In the genomic region with DNA sequence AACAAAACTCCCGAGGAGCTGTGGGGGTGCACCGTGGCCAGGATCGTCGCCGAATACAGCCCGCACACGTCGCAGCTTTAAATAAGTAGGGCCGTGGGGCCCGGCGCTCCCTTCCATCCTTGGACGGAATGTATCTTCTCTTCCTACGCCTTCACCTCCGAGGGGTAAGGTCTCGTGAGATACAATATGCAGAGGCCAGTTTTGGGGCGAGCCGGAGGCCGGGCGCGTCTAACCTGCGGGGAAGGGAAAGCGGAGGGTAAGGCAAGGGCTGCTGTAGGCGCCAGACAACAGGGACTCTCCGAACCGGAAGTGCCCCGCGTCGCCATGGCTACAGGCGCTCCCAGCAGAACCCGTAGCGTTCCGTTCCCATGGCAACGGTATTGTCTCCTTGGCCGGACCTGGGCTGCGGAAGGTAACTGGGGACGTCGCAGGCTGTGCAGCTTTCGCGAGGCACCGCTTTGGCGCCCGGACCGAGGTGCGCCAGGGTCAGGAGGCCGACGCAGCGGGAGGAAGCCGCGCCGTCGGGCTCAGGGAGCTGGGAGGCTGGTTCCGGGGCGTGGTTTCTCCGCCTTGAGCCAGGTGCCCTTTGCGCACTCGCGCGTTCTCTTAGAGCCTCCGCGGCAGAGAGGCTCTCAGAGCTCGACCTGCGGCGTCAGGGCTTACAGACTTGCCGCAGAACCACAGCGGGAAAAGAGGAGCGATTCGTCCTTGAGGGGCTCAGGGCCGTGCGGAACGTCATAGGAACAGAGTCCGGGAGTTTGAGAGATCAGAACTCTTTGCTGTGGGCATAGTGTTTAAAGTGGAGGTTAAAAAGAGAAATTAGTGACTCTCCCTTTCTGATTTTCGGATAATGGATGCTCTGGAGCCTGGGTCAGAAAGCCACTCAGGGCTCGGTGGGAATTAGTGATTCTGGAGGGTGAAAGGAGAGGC, we compare ENCODE assay signal across 8 cellular contexts. TPM values are rescaled to one million over a fixed set of nuclear protein-coding genes. Genes with fewer than 3 reads are reported as not detected.
DNase-seq lines count a peak whose midpoint lies in the region; ATAC-seq and TF ChIP-seq lines count a peak whose summit lies in the region.

A gene with protein sequence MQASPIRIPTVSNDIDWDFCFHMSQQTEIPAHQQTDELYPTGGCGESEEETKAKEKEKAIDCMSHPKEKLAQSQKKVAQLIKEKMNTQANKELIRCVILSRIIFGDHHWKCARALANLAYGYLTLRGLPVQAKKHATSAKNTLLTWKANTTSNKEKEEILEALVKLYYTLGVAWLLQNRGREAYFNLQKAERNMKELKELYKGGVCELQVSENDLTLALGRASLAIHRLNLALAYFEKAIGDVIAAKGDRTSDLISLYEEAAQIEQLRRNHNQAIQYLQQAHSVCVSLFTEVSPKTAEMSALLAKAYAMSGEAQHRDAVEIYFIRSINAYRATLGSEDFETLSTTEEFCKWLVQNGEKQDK (plus strand): TSS at position 380 of the 930 bp plus-strand sequence. CDS start 1,508 bp downstream, outside the sequence.

- H3K4me1 ChIP-seq in HAP-1: peaks cover 9% of the 10 kb centered on the region; the same call in 1 of the 2 replicates
- H3K4me1 ChIP-seq in MM.1S (ENCODE audit: low read length): 0 out of 2 replicates have a peak, but pooled peaks cover 4% of the 10 kb centered on the region
- peaks cover 23% of the 10 kb centered on the region for H3K4me1 ChIP-seq in adipocyte (ENCODE audit: control insufficient read depth, insufficient read depth, low read length)
- peaks cover 0 to 12% (median 3%) of the 10 kb centered on the region in 9 donors for H3K4me1 ChIP-seq in heart right ventricle

- H3F3A ChIP-seq in MM.1S (ENCODE audit: insufficient read depth, low read length): peaks cover 10% of the 10 kb centered on the region; the same call in 1 of the 2 replicates

- ATAC-seq in SK-N-SH treated with all-trans-retinoic acid at 6 μM for 48 hours: peak; percentile 93
- peak; percentile 92 to 97 (median 96) for ATAC-seq in heart right ventricle

- peaks cover 5% of the 10 kb centered on the region for H3K36me3 Mint-ChIP-seq in type B pancreatic cell

- no peaks in the 10 kb centered on the region for H3K79me2 ChIP-seq in MM.1S (ENCODE audit: low read length)

- H3K9me3 Mint-ChIP-seq in type B pancreatic cell: peaks cover 5% of the 10 kb centered on the region

- intact Hi-C loops in heart right ventricle (cut with DNase I): loop anchor here in 4 of 10 donors (2.0 to 10.0 kb wide), 3 partner anchors 182 to 317 kb away; a partner anchor contains a TSS

- H3K27ac ChIP-seq in MM.1S (ENCODE audit: low read length): peak within 1 kb of the TSS; percentile 89
- H3K27ac ChIP-seq in heart right ventricle: peak within 1 kb of the TSS in 7 of 10 donors; percentile 9 to 36 (median 23)

- H3K27ac Mint-ChIP-seq in type B pancreatic cell: peak within 1 kb of the TSS; percentile 90

- H3K36me3 ChIP-seq in HAP-1 (replicated peaks) (no peaks in the 10 kb centered on the region), MM.1S (replicated peaks; ENCODE audit: insufficient read depth, low read length) (no peaks in the 10 kb centered on the region), adipocyte (ENCODE audit: control insufficient read depth, insufficient read depth, low read length, severe bottlenecking) (no peaks in the 10 kb centered on the region), heart right ventricle (no peaks in the 10 kb centered on the region)

- peak within 1 kb of the TSS; percentile 97 for H2AFZ ChIP-seq in MM.1S (ENCODE audit: low read length)

- TF ChIP-seq CTCF in MM.1S (IDR thresholded peaks at IDR 0.05; ENCODE audit: low read length) (no peak), heart right ventricle (IDR thresholded peaks at IDR 0.05) (no peak), type B pancreatic cell (conservative IDR thresholded peaks at IDR 0.05) (no peak)

- H3K27me3 ChIP-seq in HAP-1 (ENCODE audit: low read depth) (no peaks in the 10 kb centered on the region), MM.1S (replicated peaks; ENCODE audit: insufficient read depth, low read length) (no peaks in the 10 kb centered on the region), adipocyte (replicated peaks; ENCODE audit: control insufficient read depth, insufficient read depth, low read length) (no peaks in the 10 kb centered on the region), heart right ventricle (peaks cover 0 to 5% (median 0%) of the 10 kb centered on the region in 7 donors)

- no peaks in the 10 kb centered on the region for H3K27me3 Mint-ChIP-seq in type B pancreatic cell

- DNase-seq in G401 (ENCODE audit: low spot score) (peak; percentile 92), HAP-1 (ENCODE audit: low spot score in 2 of 2) (peak; percentile 71 to 93), MM.1S (peak; percentile 97), adipocyte (ENCODE audit: low read depth) (peak; percentile 90), heart right ventricle (peak; percentile 84 to 88), pons (ENCODE audit: low spot score) (peak; percentile 88), type B pancreatic cell (ENCODE audit: extremely low spot score, unreplicated experiment) (peak; percentile 86)

- peaks cover 11% of the 10 kb centered on the region for H3K4me1 Mint-ChIP-seq in type B pancreatic cell (ENCODE audit: unreplicated experiment)

- peak within 1 kb of the TSS; percentile 92 for H3K4me2 ChIP-seq in MM.1S (ENCODE audit: low read depth, low read length)

- in situ Hi-C loops in G401 (cut with HindIII; ENCODE audit: low sequenced_read_pairs): no loop called here
- in situ Hi-C loops in HAP-1 (cut with MboI; ENCODE audit: low sequenced_read_pairs): no loop called here

- H3K4me3 Mint-ChIP-seq in type B pancreatic cell: peak within 1 kb of the TSS; percentile 94

- WGBS in heart right ventricle, 2 donors: 2 to 4% methylated on average over 73 of the region's 73 CpGs

- no peaks in the 10 kb centered on the region for H4K20me1 ChIP-seq in MM.1S (ENCODE audit: insufficient read depth, low read length)

- no peaks in the 10 kb centered on the region for H3K9me3 ChIP-seq in HAP-1
- H3K9me3 ChIP-seq in MM.1S (replicated peaks; ENCODE audit: insufficient read depth, low read length): no peaks in the 10 kb centered on the region
- no peaks in the 10 kb centered on the region for H3K9me3 ChIP-seq in adipocyte (ENCODE audit: control insufficient read depth, low read length)
- no peaks in the 10 kb centered on the region for H3K9me3 ChIP-seq in heart right ventricle

- H3K4me3 ChIP-seq in HAP-1 (peak within 1 kb of the TSS; percentile 52), MM.1S (ENCODE audit: low read length) (peak within 1 kb of the TSS; percentile 81), adipocyte (ENCODE audit: low read length) (peak within 1 kb of the TSS; percentile 95), heart right ventricle (peak within 1 kb of the TSS; percentile 60 to 88 (median 72))

- H3K9me2 ChIP-seq in MM.1S (replicated peaks; ENCODE audit: insufficient read depth, low read length): no peaks in the 10 kb centered on the region

- H3K9ac ChIP-seq in MM.1S (ENCODE audit: low read length) (peak within 1 kb of the TSS; percentile 66), adipocyte (ENCODE audit: low read length) (peak within 1 kb of the TSS; percentile 82)

TF ChIP-seq in SK-N-SH treated with all-trans-retinoic acid at 6 μM for 48 hours, 23 proteins besides CTCF, POLR2A, EP300 and RAD21:
- TF ChIP-seq TCF4 (CRISPR knock-in tag; IDR thresholded peaks at IDR 0.05; ENCODE audit: borderline replicate concordance) (no peak), TOX (CRISPR knock-in tag; IDR thresholded peaks at IDR 0.05; ENCODE audit: borderline replicate concordance) (no peak), BACH2 (CRISPR knock-in tag; IDR thresholded peaks at IDR 0.05; ENCODE audit: borderline replicate concordance) (no peak), OSR1 (CRISPR knock-in tag; IDR thresholded peaks at IDR 0.05) (no peak)

RNA-seq across cellular contexts. Expression of the gene that starts here (rescaled TPM):
- not detected in 2 replicates for total RNA-seq in G401 (2014; rRNA removed; shearing (Covaris generic))
- total RNA-seq in heart right ventricle (under 1 TPM in 1 of 10 donors, not detected in 9; 0.66 TPM), type B pancreatic cell (ENCODE audit: low replicate concordance) (1.8 and 2.1 TPM in 2 replicates)
- polyA plus RNA-seq in heart right ventricle: under 1 TPM in 1 of 2 donors, not detected in 1; 0.12 TPM

Comparison
In these comparisons a context has a peak if more than half of its experiments do, and no peak if none do; other contexts are left out.
1. Peak in every context shown above with its lines: DNase-seq, ATAC-seq, H3K4me3 ChIP-seq and H3K27ac ChIP-seq.
2. Peak in DNase-seq in G401; RNA of the gene not detected or under 1 TPM.
3. Peak in DNase-seq, ATAC-seq, H3K4me3 ChIP-seq and H3K27ac ChIP-seq in heart right ventricle; RNA of the gene not detected or under 1 TPM.